8 cellular contexts compared by ENCODE assay signal in the genomic region with DNA sequence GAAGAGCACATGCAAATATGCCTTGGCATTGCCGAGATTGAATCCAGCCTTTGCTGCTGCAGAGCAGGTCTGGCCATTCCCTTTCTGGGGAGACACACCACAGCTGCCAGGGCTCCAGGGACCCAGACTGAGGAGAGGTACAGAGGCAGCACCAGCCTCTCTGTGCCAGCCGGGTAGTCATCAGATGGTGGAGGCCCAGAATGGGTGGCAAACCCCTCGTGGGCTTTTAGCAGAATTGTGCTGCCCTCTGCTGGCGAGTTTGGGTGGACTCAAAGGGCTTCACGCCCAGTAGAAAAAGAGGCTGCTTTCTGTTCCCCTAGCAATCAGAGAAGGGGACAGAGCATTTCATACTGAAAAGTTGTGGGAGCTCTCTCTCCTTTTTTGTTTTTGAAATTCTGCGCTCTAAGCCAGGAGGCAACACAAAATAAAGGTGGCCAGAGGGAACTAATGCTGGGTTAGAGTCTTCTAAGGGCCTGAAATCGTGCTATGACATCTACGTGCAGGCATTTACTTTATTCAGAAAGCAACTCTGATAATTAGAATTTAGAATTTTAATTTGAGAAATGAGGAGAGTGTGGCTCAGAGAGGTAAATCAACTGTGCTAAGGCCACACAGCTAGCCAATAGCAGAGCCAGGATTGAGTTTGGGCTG.
DNase-seq lines count a peak whose midpoint lies in the region; ATAC-seq, FAIRE-seq and TF ChIP-seq lines count a peak whose summit lies in the region.

No MANE protein-coding gene starts in this region.

- H3K4me2 ChIP-seq in OCI-LY1 (ENCODE audit: low read length) = no peak overlapping the region
- H3K4me2 ChIP-seq in neural progenitor cell = no peak overlapping the region

- H3K27ac ChIP-seq in OCI-LY1 (ENCODE audit: low read depth, low read length, poor library complexity, severe bottlenecking) (no peak overlapping the region), neural progenitor cell (no peak overlapping the region)

- H3K36me3 ChIP-seq in OCI-LY1 (ENCODE audit: insufficient read depth, low read length) (no peaks in the 10 kb centered on the region), neural progenitor cell (no peaks in the 10 kb centered on the region)

- DNase-seq in AG08396 (ENCODE audit: low spot score) = peak; percentile 73
- DNase-seq in HTR-8/SVneo (ENCODE audit: insufficient read length, low spot score) = peak; percentile 70
- peak; percentile 59 for DNase-seq in activated T-cell treated with anti-CD3 and anti-CD28 coated beads, Interleukin-2, amount 50 U/mL, for 1 hour
- peak; percentile 82 for DNase-seq in fibroblast of peridontal ligament (ENCODE audit: extremely low read depth)
- DNase-seq in neural progenitor cell (ENCODE audit: low spot score) = peak; percentile 89
- peak; percentile 40 for DNase-seq in stromal cell of bone marrow (ENCODE audit: low read depth)

- no peaks in the 10 kb centered on the region for H3K79me2 ChIP-seq in OCI-LY1 (ENCODE audit: insufficient read depth, low read length)
- H3K79me2 ChIP-seq in neural progenitor cell (ENCODE audit: low read depth) = no peaks in the 10 kb centered on the region

- no peaks in the 10 kb centered on the region for H3K9me3 ChIP-seq in OCI-LY1 (ENCODE audit: low read length)
- H3K9me3 ChIP-seq in neural progenitor cell (ENCODE audit: low read depth) = no peaks in the 10 kb centered on the region

- no peaks in the 10 kb centered on the region for H3K4me1 ChIP-seq in OCI-LY1 (ENCODE audit: insufficient read depth, low read length, severe bottlenecking)
- peaks cover 17% of the 10 kb centered on the region for H3K4me1 ChIP-seq in neural progenitor cell

- H3K27me3 Mint-ChIP-seq in neural progenitor cell (ENCODE audit: insufficient read depth, low read depth) = peaks cover 21% of the 10 kb centered on the region

- FAIRE-seq in HTR-8/SVneo (lab: Jason Lieb, UNC) = no peak

- H3K36me3 Mint-ChIP-seq in neural progenitor cell = no peaks in the 10 kb centered on the region

- H3K27me3 ChIP-seq in OCI-LY1 (ENCODE audit: insufficient read depth, low read length) = no peaks in the 10 kb centered on the region; the same call in 1 of the 2 replicates
- H3K27me3 ChIP-seq in neural progenitor cell = no peaks in the 10 kb centered on the region

- no peaks in the 10 kb centered on the region for H3K9me2 ChIP-seq in OCI-LY1 (ENCODE audit: low read depth, low read length)

- no peak overlapping the region for H3K4me3 ChIP-seq in OCI-LY1 (ENCODE audit: low read depth, low read length, poor library complexity, severe bottlenecking)
- no peak overlapping the region for H3K4me3 ChIP-seq in neural progenitor cell

- peak; percentile 84 for TF ChIP-seq CTCF in OCI-LY1 (IDR thresholded peaks at IDR 0.05; ENCODE audit: low read length)
- peak; percentile 95 for TF ChIP-seq CTCF in neural progenitor cell (IDR thresholded peaks at IDR 0.05)

- H3K27ac Mint-ChIP-seq in neural progenitor cell = peak overlapping the region; percentile 99

- peaks cover 54% of the 10 kb centered on the region for H3K4me1 Mint-ChIP-seq in neural progenitor cell

- ATAC-seq in GM18867 (IDR thresholded peaks at IDR 0.05; ENCODE audit: unreplicated experiment) = peak; percentile 71

- H3K4me3 Mint-ChIP-seq in neural progenitor cell = no peak overlapping the region

- H4K20me1 ChIP-seq in OCI-LY1 (ENCODE audit: insufficient read depth, low read length) (no peaks in the 10 kb centered on the region), neural progenitor cell (ENCODE audit: low read depth) (no peaks in the 10 kb centered on the region)

- no peaks in the 10 kb centered on the region for H3K9me3 Mint-ChIP-seq in neural progenitor cell

- H3F3A ChIP-seq in OCI-LY1 (ENCODE audit: insufficient read depth, low read length) = no peaks in the 10 kb centered on the region
- H3F3A ChIP-seq in neural progenitor cell (ENCODE audit: low read depth) = peaks cover 3% of the 10 kb centered on the region

- H3K9ac ChIP-seq in OCI-LY1 (ENCODE audit: low read length) = no peak overlapping the region
- no peak overlapping the region for H3K9ac ChIP-seq in neural progenitor cell

- no peak overlapping the region for H2AFZ ChIP-seq in OCI-LY1 (ENCODE audit: low read length)
- H2AFZ ChIP-seq in neural progenitor cell (replicated peaks) = no peak overlapping the region
